ENCODE assay signal across 32 cellular contexts in the genomic region with DNA sequence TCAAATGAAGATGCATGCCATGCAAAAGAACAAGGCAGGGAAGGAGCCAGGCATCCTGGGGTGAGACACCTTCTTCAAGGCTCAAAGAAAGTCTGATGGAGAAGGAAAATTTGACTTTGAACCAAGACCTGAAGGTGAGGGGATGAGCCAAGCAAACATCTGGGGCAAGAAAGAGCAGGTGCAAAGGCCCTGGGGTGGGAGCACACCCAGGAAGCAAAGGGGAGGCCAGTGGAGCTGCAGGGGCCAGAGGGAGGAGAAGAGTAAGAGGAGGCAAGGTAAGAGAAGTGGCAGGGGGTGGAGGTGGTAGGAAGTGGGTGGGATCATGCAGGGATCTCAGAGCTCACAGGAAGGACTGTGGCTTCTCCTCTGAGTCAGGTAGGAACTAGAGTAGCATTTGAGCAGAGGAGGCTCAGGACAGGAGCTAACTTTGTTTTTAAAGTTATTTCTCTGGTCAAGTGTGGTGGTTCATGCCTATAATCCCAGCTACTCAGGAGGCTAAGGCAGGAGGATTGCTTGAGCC. TPM values are rescaled to one million over a fixed set of nuclear protein-coding genes. Genes with fewer than 3 reads are reported as not detected.
"Had no signal": no experiment of that assay in that cellular context is flagged by ENCODE, and none has a peak within 500 bp of the region (broad histone marks: within the 10 kb centered on the region; RNA-seq: fewer than 3 reads in every experiment).

No MANE protein-coding gene starts in this region.

- H3K9me3 Mint-ChIP-seq: natural killer cell treated with Interleukin-12 subunit alpha and Interleukin-12 subunit beta and Interleukin-15 and Interleukin-18, amount 100 ng/mL, for 72 hours; nephron progenitor cell; neural crest cell had no signal

- H3K27me3 Mint-ChIP-seq: progenitor cell of endocrine pancreas had no signal

- H3K36me3 Mint-ChIP-seq: naive thymus-derived CD4-positive, alpha-beta T cell; natural killer cell treated with Interleukin-12 subunit alpha and Interleukin-12 subunit beta and Interleukin-15 and Interleukin-18, amount 100 ng/mL, for 72 hours; stimulated activated naive B cell treated with anti-CD40 and anti-IgM and Interleukin-4, amounts not matched to agents 10 μg/mL and 1 μg/mL and 100 μg/mL, for 72 hours had no signal

- H3K4me1 Mint-ChIP-seq: neural crest cell; stimulated activated naive B cell treated with anti-CD40 and anti-IgM and Interleukin-4, amounts not matched to agents 10 μg/mL and 1 μg/mL and 100 μg/mL, for 72 hours had no signal

- DNase-seq: naive thymus-derived CD4-positive, alpha-beta T cell; nephron progenitor cell; nucleus accumbens; pancreas; posterior cingulate gyrus; psoas muscle; right cardiac atrium; spleen; stimulated activated CD4-positive, alpha-beta T cell treated with anti-CD3 and anti-CD28 coated beads, Interleukin-12 subunit alpha, Interleukin-12 subunit beta, amount 100 ng/mL, for 4 hours; stimulated activated CD4-positive, alpha-beta T cell treated with anti-CD3 and anti-CD28 coated beads, Interleukin-1b, Interleukin-23, amount 100 ng/mL, for 48 hours; stimulated activated CD4-positive, alpha-beta T cell treated with anti-CD3 and anti-CD28 coated beads, Interleukin-4, amount 100 ng/mL, for 1 hour; stimulated activated CD4-positive, alpha-beta T cell treated with anti-CD3 and anti-CD28 coated beads, Interleukin-4, amount 100 ng/mL, for 4 hours; stimulated activated CD8-positive, alpha-beta memory T cell treated with anti-CD3 and anti-CD28 coated beads, Interleukin-4, amount 100 ng/mL, for 48 hours; stimulated activated naive B cell treated with anti-CD40 and anti-IgM and Interleukin-4, amounts not matched to agents 10 μg/mL and 1 μg/mL and 100 μg/mL, for 72 hours; stimulated activated naive CD4-positive, alpha-beta T cell treated with Interleukin-2 at 50 U/mL for 16 hours; stomach; thyroid gland; trophoblast cell; upper lobe of left lung had no signal

- H3K27ac Mint-ChIP-seq: natural killer cell treated with Interleukin-12 subunit alpha and Interleukin-12 subunit beta and Interleukin-15 and Interleukin-18, amount 100 ng/mL, for 72 hours; nephron progenitor cell; progenitor cell of endocrine pancreas; stimulated activated naive B cell treated with anti-CD40 and anti-IgM and Interleukin-4, amounts not matched to agents 10 μg/mL and 1 μg/mL and 100 μg/mL, for 72 hours had no signal

- H3K4me3 Mint-ChIP-seq: natural killer cell treated with Interleukin-12 subunit alpha and Interleukin-12 subunit beta and Interleukin-15 and Interleukin-18, amount 100 ng/mL, for 72 hours; nephron progenitor cell; neural crest cell; stimulated activated naive B cell treated with anti-CD40 and anti-IgM and Interleukin-4, amounts not matched to agents 10 μg/mL and 1 μg/mL and 100 μg/mL, for 72 hours had no signal

- ATAC-seq: naive thymus-derived CD4-positive, alpha-beta T cell; pancreas; psoas muscle; right cardiac atrium; sciatic nerve; stimulated activated naive B cell treated with anti-CD40 and anti-IgM and Interleukin-4, amounts not matched to agents 10 μg/mL and 1 μg/mL and 100 μg/mL, for 72 hours had no signal

RNA-seq across cellular contexts. Expression of gene SLC13A3, which starts 49.6 kb away (rescaled TPM):
- polyA plus RNA-seq: naive thymus-derived CD4-positive, alpha-beta T cell had no signal

RNA-seq across cellular contexts. Expression of gene OCSTAMP, which starts 51.2 kb away (rescaled TPM):
- total RNA-seq: naive thymus-derived CD4-positive, alpha-beta T cell; osteocyte; pancreas; progenitor cell of endocrine pancreas; psoas muscle; renal cortical epithelial cell; right cardiac atrium; sciatic nerve; smooth muscle cell; spleen; stomach; subcutaneous adipose tissue; temporal lobe; thoracic aorta; thyroid gland; tibial nerve; upper lobe of left lung; ureter; vagina had no signal
- polyA plus RNA-seq: naive thymus-derived CD4-positive, alpha-beta T cell; pancreas; psoas muscle; right cardiac atrium; smooth muscle cell; spleen; stomach had no signal
